41 cellular contexts compared by ENCODE assay signal in genomic region chr17:1220346-1220745, GRCh38. TPM values are rescaled to one million over a fixed set of nuclear protein-coding genes. Genes with fewer than 3 reads are reported as not detected.
"Had no signal": no experiment of that assay in that cellular context is flagged by ENCODE, and none has a peak within 500 bp of the region (broad histone marks: within the 10 kb centered on the region; RNA-seq: fewer than 3 reads in every experiment).

No MANE protein-coding gene starts in this region.

- H3K4me3 ChIP-seq: PC-9 had no signal

- ATAC-seq: activated CD8-positive, alpha-beta T cell treated with anti-CD3 and anti-CD28 coated beads for 36 hours; activated T-cell treated with anti-CD3 and anti-CD28 coated beads, Interleukin-2, amount 50 U/mL, for 72 hours; activated T-helper 17 cell treated with anti-CD3 and anti-CD28 coated beads, Interleukin-2, amount 50 U/mL, for 72 hours; Right ventricle myocardium inferior; SK-N-SH treated with all-trans-retinoic acid at 6 μM for 48 hours had no signal

- H3K4me2 ChIP-seq: PC-9 had no signal

- H3K4me3 Mint-ChIP-seq: activated CD4-positive, alpha-beta T cell treated with anti-CD3 and anti-CD28 coated beads, Interleukin-2, amount 10 ng/mL, durations not matched to agents 24 days and 14 days; activated CD8-positive, alpha-beta T cell treated with anti-CD3 and anti-CD28 coated beads for 36 hours; activated naive CD8-positive, alpha-beta T cell treated with anti-CD3 and anti-CD28 coated beads for 36 hours; activated T-cell treated with anti-CD3 and anti-CD28 coated beads, Interleukin-2, amount 50 U/mL, for 72 hours; activated T-helper 17 cell treated with anti-CD3 and anti-CD28 coated beads, Interleukin-2, amount 50 U/mL, for 72 hours had no signal

- H3K4me1 Mint-ChIP-seq: activated CD4-positive, alpha-beta T cell treated with anti-CD3 and anti-CD28 coated beads, Interleukin-2, amount 10 ng/mL, durations not matched to agents 24 days and 14 days; activated naive CD8-positive, alpha-beta T cell treated with anti-CD3 and anti-CD28 coated beads for 36 hours; activated T-helper 17 cell treated with anti-CD3 and anti-CD28 coated beads, Interleukin-2, amount 50 U/mL, for 72 hours had no signal

- H3K27ac ChIP-seq: brain microvascular endothelial cell, PC-9, RWPE1, WERI-Rb-1 had no signal

- H2AFZ ChIP-seq: PC-9 had no signal

- DNase-seq: activated CD4-positive, alpha-beta T cell treated with anti-CD3 and anti-CD28 coated beads for 1 hour; activated CD4-positive, alpha-beta T cell treated with anti-CD3 and anti-CD28 coated beads, Interleukin-2, amount 10 ng/mL, durations not matched to agents 24 days and 14 days; activated CD4-positive, alpha-beta T cell treated with anti-CD3 and anti-CD28 coated beads, Interleukin-2, amount 50 U/mL, for 4 hours; activated CD4-positive, CD25-positive, alpha-beta regulatory T cell; activated CD8-positive, alpha-beta T cell treated with anti-CD3 and anti-CD28 coated beads for 36 hours; activated effector memory CD4-positive, alpha-beta T cell treated with anti-CD3 and anti-CD28 coated beads, Interleukin-2, amount 50 U/mL, for 16 hours; activated naive CD4-positive, alpha-beta T cell; activated naive CD4-positive, alpha-beta T cell treated with anti-CD3 and anti-CD28 coated beads, Interleukin-2, amount 50 U/mL, for 16 hours; activated naive CD8-positive, alpha-beta T cell treated with anti-CD3 and anti-CD28 coated beads for 36 hours; activated T-cell treated with anti-CD3 and anti-CD28 coated beads, Interleukin-2, amount 50 U/mL, for 1 hour; activated T-cell treated with anti-CD3 and anti-CD28 coated beads, Interleukin-2, amount 50 U/mL, for 72 hours; amniotic stem cell; aorta; brain microvascular endothelial cell; central memory CD4-positive, alpha-beta T cell; Karpas-422; NCI-H1048; NCI-H1105 treated with DMSO at 0.1 percent for 48 hours; NCI-H1436; NCI-H1694 treated with DMSO at 0.1 percent for 48 hours; NCI-H2029 treated with DMSO at 0.1 percent for 48 hours; NCI-H2107; NCI-H2171 treated with DMSO at 0.1 percent for 48 hours; NCI-H2227 treated with DMSO at 0.1 percent for 48 hours; NCI-H446; NCI-H510A treated with DMSO at 0.1 percent for 48 hours; NCI-H526 treated with DMSO at 0.1 percent for 48 hours; PC-9; SIG-M5; SW 1271; T-helper 1 cell; T-helper 2 cell; T-helper 9 cell; WERI-Rb-1 had no signal

- H3K36me3 Mint-ChIP-seq: activated naive CD8-positive, alpha-beta T cell treated with anti-CD3 and anti-CD28 coated beads for 36 hours had no signal

- H3K27ac Mint-ChIP-seq: activated CD4-positive, alpha-beta T cell treated with anti-CD3 and anti-CD28 coated beads, Interleukin-2, amount 10 ng/mL, durations not matched to agents 24 days and 14 days; activated CD8-positive, alpha-beta T cell treated with anti-CD3 and anti-CD28 coated beads for 36 hours; activated naive CD8-positive, alpha-beta T cell treated with anti-CD3 and anti-CD28 coated beads for 36 hours; activated T-cell treated with anti-CD3 and anti-CD28 coated beads, Interleukin-2, amount 50 U/mL, for 72 hours; activated T-helper 17 cell treated with anti-CD3 and anti-CD28 coated beads, Interleukin-2, amount 50 U/mL, for 72 hours had no signal

- H3K27me3 Mint-ChIP-seq: activated CD8-positive, alpha-beta T cell treated with anti-CD3 and anti-CD28 coated beads for 36 hours; activated T-helper 17 cell treated with anti-CD3 and anti-CD28 coated beads, Interleukin-2, amount 50 U/mL, for 72 hours had no signal

- H3K9me3 Mint-ChIP-seq: activated CD4-positive, alpha-beta T cell treated with anti-CD3 and anti-CD28 coated beads, Interleukin-2, amount 10 ng/mL, durations not matched to agents 24 days and 14 days; activated CD8-positive, alpha-beta T cell treated with anti-CD3 and anti-CD28 coated beads for 36 hours; activated naive CD8-positive, alpha-beta T cell treated with anti-CD3 and anti-CD28 coated beads for 36 hours; activated T-cell treated with anti-CD3 and anti-CD28 coated beads, Interleukin-2, amount 50 U/mL, for 72 hours; activated T-helper 17 cell treated with anti-CD3 and anti-CD28 coated beads, Interleukin-2, amount 50 U/mL, for 72 hours had no signal

- H3K36me3 ChIP-seq: brain microvascular endothelial cell, WERI-Rb-1 had no signal

RNA-seq across cellular contexts. Expression of gene BHLHA9, which starts 49.9 kb away (rescaled TPM):
- total RNA-seq: activated CD4-positive, alpha-beta T cell treated with anti-CD3 and anti-CD28 coated beads, Interleukin-2, amount 10 ng/mL, durations not matched to agents 24 days and 14 days; activated CD8-positive, alpha-beta memory T cell treated with anti-CD3 and anti-CD28 coated beads for 36 hours; activated CD8-positive, alpha-beta T cell treated with anti-CD3 and anti-CD28 coated beads for 36 hours; activated naive CD8-positive, alpha-beta T cell treated with anti-CD3 and anti-CD28 coated beads for 36 hours; activated T-cell treated with anti-CD3 and anti-CD28 coated beads, Interleukin-2, amount 50 U/mL, for 72 hours; activated T-helper 17 cell treated with anti-CD3 and anti-CD28 coated beads, Interleukin-2, amount 50 U/mL, for 72 hours; aorta; MCF 10A; PC-9; Right ventricle myocardium inferior; SK-MEL-5 had no signal
- polyA plus RNA-seq: aorta had no signal

RNA-seq across cellular contexts. Expression of gene TRARG1, which starts 59.1 kb away (rescaled TPM):
- total RNA-seq: activated CD8-positive, alpha-beta memory T cell treated with anti-CD3 and anti-CD28 coated beads for 36 hours; activated CD8-positive, alpha-beta T cell treated with anti-CD3 and anti-CD28 coated beads for 36 hours; activated naive CD8-positive, alpha-beta T cell treated with anti-CD3 and anti-CD28 coated beads for 36 hours; MCF 10A; PC-9; SK-MEL-5 had no signal
